Comparison of ENCODE assay signal across 14 cellular contexts in the genomic region with DNA sequence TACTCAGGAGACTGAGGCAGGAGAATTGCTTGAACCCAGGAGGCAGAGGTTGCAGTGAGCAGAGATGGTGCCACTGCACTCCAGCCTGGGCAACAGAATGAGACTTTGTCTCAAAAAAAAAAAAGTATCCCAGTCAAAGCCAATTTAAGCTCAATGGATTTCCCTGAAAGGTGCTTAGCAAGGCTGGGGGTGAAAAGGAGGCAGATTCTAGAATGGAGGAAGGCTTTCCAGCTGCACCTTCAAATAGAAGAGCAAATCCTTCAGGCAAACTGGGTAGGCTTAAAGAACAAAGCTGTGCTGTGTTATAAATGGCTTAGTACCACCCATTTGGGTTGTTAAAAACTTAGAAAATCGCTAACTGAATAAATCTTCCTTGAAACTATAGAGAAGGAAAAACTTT.
"Had no signal": no experiment of that assay in that cellular context is flagged by ENCODE, and none has a peak within 500 bp of the region (broad histone marks: within the 10 kb centered on the region; RNA-seq: fewer than 3 reads in every experiment).

No MANE protein-coding gene starts in this region.

- ATAC-seq: activated T-cell treated with anti-CD3 and anti-CD28 coated beads, Interleukin-2, amount 50 U/mL, for 72 hours; foreskin keratinocyte; right lobe of liver had no signal

- DNase-seq: activated CD4-positive, alpha-beta T cell treated with anti-CD3 and anti-CD28 coated beads for 48 hours; activated CD8-positive, alpha-beta memory T cell treated with anti-CD3 and anti-CD28 coated beads, Interleukin-2, amount 50 U/mL, for 48 hours; activated gamma-delta T cell treated with Interleukin-2 at 50 U/mL for 16 hours; activated T-cell treated with anti-CD3 and anti-CD28 coated beads, Interleukin-2, amount 50 U/mL, for 72 hours; effector memory CD4-positive, alpha-beta T cell; foreskin keratinocyte; kidney glomerular epithelial cell; mesendoderm; right lobe of liver; tibial artery had no signal

- H3K4me2 ChIP-seq: smooth muscle cell had no signal

- H3K9me3 ChIP-seq: ascending aorta, breast epithelium, right lobe of liver, tibial artery had no signal

- H3K27me3 ChIP-seq: ascending aorta, breast epithelium, foreskin keratinocyte, right lobe of liver, tibial artery had no signal

- H3K36me3 ChIP-seq: ascending aorta, breast epithelium, right lobe of liver, tibial artery had no signal

- H3K4me3 Mint-ChIP-seq: dendritic cell treated with granulocyte-macrophage colony-stimulating factor and Interleukin-4, amounts not matched to agents 40 ng/mL and 50 ng/mL, for 4 days had no signal

- H3K27ac ChIP-seq: ascending aorta, breast epithelium, foreskin keratinocyte, right lobe of liver, tibial artery had no signal

- H3K4me3 ChIP-seq: ascending aorta, breast epithelium, right lobe of liver, smooth muscle cell, tibial artery had no signal

- H3K9me3 Mint-ChIP-seq: activated T-cell treated with anti-CD3 and anti-CD28 coated beads, Interleukin-2, amount 50 U/mL, for 72 hours; dendritic cell treated with granulocyte-macrophage colony-stimulating factor and Interleukin-4, amounts not matched to agents 40 ng/mL and 50 ng/mL, for 4 days had no signal

- H3K27me3 Mint-ChIP-seq: dendritic cell treated with granulocyte-macrophage colony-stimulating factor and Interleukin-4, amounts not matched to agents 40 ng/mL and 50 ng/mL, for 4 days had no signal
